ENCODE assay signal across 9 cellular contexts in the genomic region with DNA sequence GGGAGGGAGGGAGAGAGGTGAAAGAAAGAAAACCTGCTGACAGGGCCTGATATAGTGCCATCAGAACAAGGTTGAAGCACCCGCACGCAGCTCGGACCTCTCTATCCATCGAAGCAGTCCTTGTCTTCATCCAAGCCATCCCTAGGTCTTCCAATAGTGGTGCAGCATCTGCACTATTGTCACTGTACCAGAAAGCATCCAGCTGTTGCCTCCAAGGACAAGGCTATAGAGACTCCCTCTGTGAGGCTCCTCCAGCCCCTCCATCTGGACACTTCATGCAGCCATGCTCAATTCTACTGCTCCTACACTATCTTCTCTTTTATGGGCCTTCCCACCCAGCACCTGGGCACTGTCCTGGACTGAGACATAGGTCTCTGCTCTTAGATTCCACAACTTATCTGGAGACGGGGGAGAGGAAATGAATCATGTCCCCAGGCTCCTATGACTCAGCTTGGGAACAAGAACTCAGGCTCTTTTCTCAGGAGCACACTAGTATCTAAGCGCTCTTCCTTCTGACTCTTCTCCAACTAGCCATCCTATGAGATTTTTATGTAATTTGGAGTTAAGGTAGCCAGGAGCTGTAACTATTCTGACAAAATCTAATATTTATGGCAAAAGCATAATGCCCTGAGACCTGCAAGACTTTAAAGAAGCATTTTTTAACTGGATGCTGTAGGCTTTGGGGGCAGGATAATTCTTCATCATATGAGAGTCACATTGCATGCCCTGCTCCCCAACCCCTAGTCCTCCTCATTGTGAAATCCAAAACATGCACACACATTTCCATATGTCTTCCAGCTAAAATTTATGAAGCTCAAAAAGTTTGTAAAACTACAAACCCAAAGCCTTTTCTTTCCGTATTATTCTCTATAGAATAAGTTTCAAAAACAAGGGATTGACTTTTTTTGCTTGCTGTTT.
DNase-seq lines count a peak whose midpoint lies in the region; ATAC-seq and TF ChIP-seq lines count a peak whose summit lies in the region.
"Had no signal": no experiment of that assay in that cellular context is flagged by ENCODE, and none has a peak within 500 bp of the region (broad histone marks: within the 10 kb centered on the region; RNA-seq: fewer than 3 reads in every experiment).

No MANE protein-coding gene starts in this region.

- H3K4me1 ChIP-seq in RWPE2 (ENCODE audit: insufficient read depth, poor library complexity, severe bottlenecking) (peaks cover 25% of the 10 kb centered on the region), psoas muscle (no peaks in the 10 kb centered on the region), thyroid gland (no peaks in the 10 kb centered on the region), suprapubic skin (no peaks in the 10 kb centered on the region)

- H3K36me3 ChIP-seq in RWPE2 (ENCODE audit: low read depth), result no peaks in the 10 kb centered on the region
- H3K36me3 ChIP-seq in psoas muscle (ENCODE audit: insufficient read depth in 1 of 2, low read depth in 1 of 2), result no peaks in the 10 kb centered on the region
- no peaks in the 10 kb centered on the region for H3K36me3 ChIP-seq in thyroid gland
- H3K36me3 ChIP-seq in suprapubic skin, result no peaks in the 10 kb centered on the region

- peak; percentile 93 for ATAC-seq in RWPE2 (ENCODE audit: low read depth)
- peak in 3 of 4 donors; percentile 19 to 54 (median 33) for ATAC-seq in psoas muscle

- H3K4me3 ChIP-seq in RWPE2 (ENCODE audit: severe bottlenecking) (no peak overlapping the region), fibroblast of pulmonary artery (replicated peaks; ENCODE audit: low read depth, low read length) (no peak overlapping the region), psoas muscle (no peak overlapping the region), thyroid gland (replicated peaks in 1 of 3) (no peak overlapping the region), suprapubic skin (no peak overlapping the region)

- no peak for TF ChIP-seq CTCF in RWPE2 (IDR thresholded peaks at IDR 0.05; ENCODE audit: poor library complexity, severe bottlenecking)
- TF ChIP-seq CTCF in fibroblast of pulmonary artery (IDR thresholded peaks at IDR 0.05; ENCODE audit: low read length, missing control alignments), result no peak
- no peak for TF ChIP-seq CTCF in psoas muscle (IDR thresholded peaks at IDR 0.05)
- TF ChIP-seq CTCF in thyroid gland (IDR thresholded peaks at IDR 0.05), result no peak
- no peak for TF ChIP-seq CTCF in suprapubic skin (IDR thresholded peaks at IDR 0.05)

- peak; percentile 36 for DNase-seq in ELF-1 (ENCODE audit: low read depth, low spot score)
- no peak for DNase-seq in RWPE2 (ENCODE audit: low spot score)
- peak; percentile 91 for DNase-seq in fibroblast of pulmonary artery (ENCODE audit: low read depth)
- no peak for DNase-seq in psoas muscle
- no peak for DNase-seq in thyroid gland
- DNase-seq in suprapubic skin (ENCODE audit: low spot score in 2 of 2), result no peak
- no peak for DNase-seq in NCI-H2029 treated with DMSO at 0.1 percent for 48 hours (lab: John Stamatoyannopoulos, UW)
- DNase-seq in substantia nigra (lab: John Stamatoyannopoulos, UW), result no peak
- DNase-seq: DND-41 had no signal

- TF ChIP-seq EP300 in suprapubic skin (IDR thresholded peaks at IDR 0.05), result no peak

- WGBS in psoas muscle, 3 donors, result 80 to 83% (median 82%) methylated on average over 7 of the region's 7 CpGs
- 87 to 89% methylated on average over 7 of the region's 7 CpGs for WGBS in thyroid gland, 2 donors
- 69% methylated on average over 7 of the region's 7 CpGs for WGBS in suprapubic skin

- TF ChIP-seq POLR2A in thyroid gland (IDR thresholded peaks at IDR 0.05), result no peak
- TF ChIP-seq POLR2A in suprapubic skin (IDR thresholded peaks at IDR 0.05), result no peak

- peak overlapping the region; percentile 60 for H3K27ac ChIP-seq in RWPE2 (ENCODE audit: poor library complexity, severe bottlenecking)
- no peak overlapping the region for H3K27ac ChIP-seq in psoas muscle
- no peak overlapping the region for H3K27ac ChIP-seq in thyroid gland
- no peak overlapping the region for H3K27ac ChIP-seq in suprapubic skin
- H3K27ac ChIP-seq in substantia nigra (ENCODE audit: low read depth, low read length, poor library complexity, severe bottlenecking), result no peak overlapping the region

- H3K27me3 ChIP-seq in RWPE2 (ENCODE audit: insufficient read depth, poor library complexity, severe bottlenecking) (no peaks in the 10 kb centered on the region), psoas muscle (ENCODE audit: insufficient read depth in 3 of 3, low read length in 2 of 3) (no peaks in the 10 kb centered on the region), thyroid gland (no peaks in the 10 kb centered on the region), suprapubic skin (no peaks in the 10 kb centered on the region)

- intact Hi-C loops in psoas muscle (cut with DNase I), result no loop called here
- intact Hi-C loops in thyroid gland (cut with DNase I), result no loop called here

- no peaks in the 10 kb centered on the region for H3K9me3 ChIP-seq in RWPE2 (ENCODE audit: severe bottlenecking)
- no peaks in the 10 kb centered on the region for H3K9me3 ChIP-seq in psoas muscle
- no peaks in the 10 kb centered on the region for H3K9me3 ChIP-seq in thyroid gland
- no peaks in the 10 kb centered on the region for H3K9me3 ChIP-seq in suprapubic skin

Comparison
In these comparisons a context has a peak if more than half of its experiments do, and no peak if none do; other contexts are left out.
1. DNase-seq: peak in ELF-1 (single experiment) and fibroblast of pulmonary artery (single experiment); none in RWPE2 (single experiment), psoas muscle (0 of 2), thyroid gland (0 of 2), suprapubic skin (0 of 2), NCI-H2029 treated with DMSO at 0.1 percent for 48 hours (single experiment) and substantia nigra (0 of 49).